ENCODE assay signal across 29 cellular contexts in genomic region chr22:43852605-43853327, GRCh38. TPM values are rescaled to one million over a fixed set of nuclear protein-coding genes. Genes with fewer than 3 reads are reported as not detected.
DNase-seq lines count a peak whose midpoint lies in the region; ATAC-seq and TF ChIP-seq lines count a peak whose summit lies in the region.
"Had no signal": no experiment of that assay in that cellular context is flagged by ENCODE, and none has a peak within 500 bp of the region (broad histone marks: within the 10 kb centered on the region; RNA-seq: fewer than 3 reads in every experiment).

No MANE protein-coding gene starts in this region.

- no peak overlapping the region for H3K4me3 Mint-ChIP-seq in stimulated activated naive CD8-positive, alpha-beta T cell treated with anti-CD3 and anti-CD28 coated beads, Interleukin-15, Interleukin-2, amounts not matched to agents 100 ng/mL and 50 ng/mL, for 24 hours
- no peak overlapping the region for H3K4me3 Mint-ChIP-seq in nephron progenitor cell
- H3K4me3 Mint-ChIP-seq: activated naive CD8-positive, alpha-beta T cell treated with anti-CD3 and anti-CD28 coated beads, Interleukin-2, amount 50 U/mL, for 24 hours; HFFc6 had no signal

- no peak for DNase-seq in stimulated activated naive CD8-positive, alpha-beta T cell treated with anti-CD3 and anti-CD28 coated beads, Interleukin-15, Interleukin-2, amounts not matched to agents 100 U/mL and 50 U/mL, for 24 hours
- DNase-seq in dorsolateral prefrontal cortex (peak in 7 of 10 donors; percentile 9 to 40 (median 28)), nephron progenitor cell (no peak), NCI-H2081 treated with DMSO at 0.1 percent for 48 hours (lab: John Stamatoyannopoulos, UW) (no peak)
- no peak for DNase-seq in central memory CD4-positive, alpha-beta T cell
- DNase-seq: activated CD4-positive, alpha-beta T cell treated with anti-CD3 and anti-CD28 coated beads, Interleukin-2, amount 50 U/mL, for 1 hour; activated naive CD8-positive, alpha-beta T cell treated with anti-CD3 and anti-CD28 coated beads, Interleukin-2, amount 50 U/mL, for 24 hours; body of pancreas; DMS79 treated with DMSO at 0.1 percent for 48 hours; esophagus squamous epithelium; HFFc6; islet precursor cell; NCI-H1105 treated with DMSO at 0.1 percent for 48 hours; NCI-H226; stimulated activated CD4-positive, alpha-beta T cell treated with anti-CD3 and anti-CD28 coated beads, Interleukin-2, amount 100 ng/mL, for 24 hours had no signal

- intact Hi-C loops in dorsolateral prefrontal cortex (cut with DNase I), result no loop called here

- peak overlapping the region in 12 of 59 donors; percentile 2 to 77 (median 34) for H3K27ac ChIP-seq in dorsolateral prefrontal cortex
- H3K27ac ChIP-seq: A549, body of pancreas, esophagus squamous epithelium, neutrophil, psoas muscle, skin epidermis, suprapubic skin had no signal

- ATAC-seq in stimulated activated naive CD8-positive, alpha-beta T cell treated with anti-CD3 and anti-CD28 coated beads, Interleukin-15, Interleukin-2, amounts not matched to agents 100 U/mL and 50 U/mL, for 24 hours, result no peak
- ATAC-seq in GM21576 (IDR thresholded peaks at IDR 0.05; ENCODE audit: unreplicated experiment) (no peak), GM21717 (IDR thresholded peaks at IDR 0.05; ENCODE audit: unreplicated experiment) (no peak)
- ATAC-seq: A549; activated naive CD8-positive, alpha-beta T cell treated with anti-CD3 and anti-CD28 coated beads, Interleukin-2, amount 50 U/mL, for 24 hours; body of pancreas; GM12878; psoas muscle; Right ventricle myocardium inferior had no signal

- peak overlapping the region in 3 of 59 donors; percentile 7 to 26 (median 19) for H3K4me3 ChIP-seq in dorsolateral prefrontal cortex
- H3K4me3 ChIP-seq: A549, body of pancreas, esophagus squamous epithelium, GM12878, psoas muscle, skin epidermis, suprapubic skin had no signal

- peaks cover 26% of the 10 kb centered on the region for H3K27me3 Mint-ChIP-seq in stimulated activated naive CD8-positive, alpha-beta T cell treated with anti-CD3 and anti-CD28 coated beads, Interleukin-15, Interleukin-2, amounts not matched to agents 100 ng/mL and 50 ng/mL, for 24 hours
- peaks cover 14% of the 10 kb centered on the region for H3K27me3 Mint-ChIP-seq in nephron progenitor cell (ENCODE audit: low read depth, poor library complexity)

- peaks cover 10% of the 10 kb centered on the region for H3K9me3 Mint-ChIP-seq in stimulated activated naive CD8-positive, alpha-beta T cell treated with anti-CD3 and anti-CD28 coated beads, Interleukin-15, Interleukin-2, amounts not matched to agents 100 ng/mL and 50 ng/mL, for 24 hours
- H3K9me3 Mint-ChIP-seq in nephron progenitor cell, result peaks cover 16% of the 10 kb centered on the region
- H3K9me3 Mint-ChIP-seq: activated naive CD8-positive, alpha-beta T cell treated with anti-CD3 and anti-CD28 coated beads, Interleukin-2, amount 50 U/mL, for 24 hours; activated T-helper 2 cell treated with anti-CD3 and anti-CD28 coated beads, Interferon-gamma antibody, Interleukin-2, Interleukin-4, amounts not matched to agents 10 μg/mL and 5 μg/mL and 100 μg/mL, durations not matched to agents 14 hours and 24 hours and 36 hours had no signal

- no peaks in the 10 kb centered on the region for H3K36me3 Mint-ChIP-seq in stimulated activated naive CD8-positive, alpha-beta T cell treated with anti-CD3 and anti-CD28 coated beads, Interleukin-15, Interleukin-2, amounts not matched to agents 100 ng/mL and 50 ng/mL, for 24 hours (ENCODE audit: low read depth)
- H3K36me3 Mint-ChIP-seq in nephron progenitor cell (ENCODE audit: low read depth), result peaks cover 15% of the 10 kb centered on the region

- peaks cover 0 to 4% (median 0%) of the 10 kb centered on the region in 45 donors for H3K27me3 ChIP-seq in dorsolateral prefrontal cortex
- H3K27me3 ChIP-seq: body of pancreas, neutrophil had no signal

- H3K27ac Mint-ChIP-seq in stimulated activated naive CD8-positive, alpha-beta T cell treated with anti-CD3 and anti-CD28 coated beads, Interleukin-15, Interleukin-2, amounts not matched to agents 100 ng/mL and 50 ng/mL, for 24 hours, result peak overlapping the region; percentile 30
- H3K27ac Mint-ChIP-seq in nephron progenitor cell, result peak overlapping the region; percentile 10
- H3K27ac Mint-ChIP-seq: activated naive CD8-positive, alpha-beta T cell treated with anti-CD3 and anti-CD28 coated beads, Interleukin-2, amount 50 U/mL, for 24 hours; activated T-helper 2 cell treated with anti-CD3 and anti-CD28 coated beads, Interferon-gamma antibody, Interleukin-2, Interleukin-4, amounts not matched to agents 10 μg/mL and 5 μg/mL and 100 μg/mL, durations not matched to agents 14 hours and 24 hours and 36 hours; HFFc6 had no signal

- no peak for TF ChIP-seq CTCF in dorsolateral prefrontal cortex (IDR thresholded peaks at IDR 0.05 in 54 of 56, conservative IDR thresholded peaks at IDR 0.05 in 2 of 56; ENCODE audit: low read depth in 1 of 56, partially characterized antibody in 56 of 56)
- no peak for TF ChIP-seq CTCF in nephron progenitor cell (IDR thresholded peaks at IDR 0.05)

- H3K4me1 Mint-ChIP-seq in stimulated activated naive CD8-positive, alpha-beta T cell treated with anti-CD3 and anti-CD28 coated beads, Interleukin-15, Interleukin-2, amounts not matched to agents 100 ng/mL and 50 ng/mL, for 24 hours (ENCODE audit: low read depth), result no peaks in the 10 kb centered on the region
- peaks cover 25% of the 10 kb centered on the region for H3K4me1 Mint-ChIP-seq in nephron progenitor cell
- H3K4me1 Mint-ChIP-seq: activated naive CD8-positive, alpha-beta T cell treated with anti-CD3 and anti-CD28 coated beads, Interleukin-2, amount 50 U/mL, for 24 hours had no signal

RNA-seq across cellular contexts. Expression of gene SULT4A1, which starts 9.5 kb away (rescaled TPM):
- 100 to 1,000 TPM in 109 of 120 experiments, 10 to 100 TPM in 11; 42.4 to 278 (median 186) TPM for total RNA-seq in dorsolateral prefrontal cortex
- total RNA-seq: activated T-helper 2 cell treated with anti-CD3 and anti-CD28 coated beads, Interferon-gamma antibody, Interleukin-2, Interleukin-4, amounts not matched to agents 10 μg/mL and 5 μg/mL and 100 μg/mL, durations not matched to agents 14 hours and 24 hours and 36 hours; esophagus squamous epithelium; GM12878; HFFc6; lower leg skin; psoas muscle had no signal

RNA-seq across cellular contexts. Expression of gene PNPLA5, which starts 39.0 kb away (rescaled TPM):
- 1 to 10 TPM in 118 of 120 experiments, under 1 TPM in 2; 0.49 to 7.8 (median 3.0) TPM for total RNA-seq in dorsolateral prefrontal cortex
- total RNA-seq: activated T-helper 2 cell treated with anti-CD3 and anti-CD28 coated beads, Interferon-gamma antibody, Interleukin-2, Interleukin-4, amounts not matched to agents 10 μg/mL and 5 μg/mL and 100 μg/mL, durations not matched to agents 14 hours and 24 hours and 36 hours; body of pancreas; esophagus squamous epithelium; GM12878; HFFc6; mucosa of gallbladder; psoas muscle; Right ventricle myocardium inferior; urinary bladder had no signal

RNA-seq across cellular contexts. Expression of gene EFCAB6, which starts 40.7 kb away (rescaled TPM):
- total RNA-seq in dorsolateral prefrontal cortex, result 10 to 100 TPM in 111 of 120 experiments, 1 to 10 TPM in 9; 6.6 to 23.9 (median 13.5) TPM

Comparison
In these comparisons a context has a peak if more than half of its experiments do, and no peak if none do; other contexts are left out.
1. DNase-seq: peak in dorsolateral prefrontal cortex (7 of 10); none in stimulated activated naive CD8-positive, alpha-beta T cell treated with anti-CD3 and anti-CD28 coated beads, Interleukin-15, Interleukin-2, amounts not matched to agents 100 U/mL and 50 U/mL, for 24 hours (single experiment), nephron progenitor cell (single experiment), NCI-H2081 treated with DMSO at 0.1 percent for 48 hours (single experiment) and central memory CD4-positive, alpha-beta T cell (single experiment).